Comparison of ENCODE assay signal across 12 cellular contexts in the genomic region with DNA sequence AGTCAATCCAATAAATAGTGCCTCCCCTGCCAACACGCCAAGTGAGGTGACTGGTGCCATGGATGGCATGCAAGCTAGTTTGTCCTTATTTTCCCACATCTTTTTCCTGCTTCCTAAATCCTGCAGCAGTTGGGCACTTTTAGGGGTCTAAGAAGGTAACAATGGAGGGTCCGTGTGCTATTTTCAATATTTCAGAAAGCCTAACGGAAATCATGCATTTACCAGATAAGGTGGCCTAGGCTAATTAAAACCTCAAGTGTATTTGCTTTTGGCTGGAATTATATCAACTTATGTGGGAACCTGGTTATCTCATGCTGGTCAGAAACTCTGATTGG. TPM values are rescaled to one million over a fixed set of nuclear protein-coding genes. Genes with fewer than 3 reads are reported as not detected.
A peak's percentile ranks its signal among the peaks of the same experiment; 100 is the strongest.
DNase-seq lines count a peak whose midpoint lies in the region; ATAC-seq and TF ChIP-seq lines count a peak whose summit lies in the region.
"Had no signal": no experiment of that assay in that cellular context is flagged by ENCODE, and none has a peak within 500 bp of the region (broad histone marks: within the 10 kb centered on the region; RNA-seq: fewer than 3 reads in every experiment).

No MANE protein-coding gene starts in this region.

- H3K9me3 ChIP-seq in left lung, result no peaks in the 10 kb centered on the region
- H3K9me3 ChIP-seq in stomach smooth muscle (ENCODE audit: control insufficient read depth in 2 of 2, low read length in 2 of 2), result no peaks in the 10 kb centered on the region

- DNase-seq in activated CD8-positive, alpha-beta memory T cell treated with anti-CD3 and anti-CD28 coated beads, Interleukin-2, amount 10 ng/mL, durations not matched to agents 7 days and 5 days, result no peak
- no peak for DNase-seq in activated CD8-positive, alpha-beta memory T cell treated with anti-CD3 and anti-CD28 coated beads for 24 hours
- no peak for DNase-seq in activated CD8-positive, alpha-beta T cell treated with anti-CD3 and anti-CD28 coated beads for 36 hours
- no peak for DNase-seq in left lung
- DNase-seq in NCI-H82 treated with DMSO at 0.1 percent for 48 hours (lab: John Stamatoyannopoulos, UW; ENCODE audit: unreplicated experiment), result no peak
- no peak for DNase-seq in stimulated activated naive CD4-positive, alpha-beta T cell treated with Interleukin-2 at 50 U/mL for 16 hours (lab: John Stamatoyannopoulos, UW)
- DNase-seq: dorsolateral prefrontal cortex, SHP77 treated with DMSO at 0.1 percent for 48 hours had no signal

- CTCF ChIA-PET in activated CD8-positive, alpha-beta memory T cell treated with anti-CD3 and anti-CD28 coated beads, Interleukin-2, amount 10 ng/mL, durations not matched to agents 7 days and 5 days (lab: Charles Lee), result interaction anchor here (0.6 to 14.5 kb wide), 6 partner anchors 13 to 35 kb away, joined by 3 to 283 read pairs (median 5); no protein-coding TSS in a partner anchor
- CTCF ChIA-PET in activated CD8-positive, alpha-beta T cell treated with anti-CD3 and anti-CD28 coated beads for 36 hours (lab: Charles Lee), result interaction anchor here (0.9 to 14.7 kb wide), 3 partner anchors 13 to 35 kb away, joined by 4 to 330 read pairs (median 164); no protein-coding TSS in a partner anchor

- no peaks in the 10 kb centered on the region for H3K27me3 ChIP-seq in left lung
- H3K27me3 ChIP-seq in stomach smooth muscle (ENCODE audit: control insufficient read depth in 1 of 2, insufficient read depth in 2 of 2, low read length in 2 of 2), result no peaks in the 10 kb centered on the region

- peak overlapping the region in 1 of 2 donors; percentile 43 for H3K9ac ChIP-seq in stomach smooth muscle (ENCODE audit: low read length in 2 of 2)
- H3K9ac ChIP-seq: parathyroid adenoma had no signal

- H3K4me3 ChIP-seq in left lung (peak overlapping the region in 1 of 2 donors; percentile 82), stomach smooth muscle (ENCODE audit: low read length in 2 of 2) (peak overlapping the region; percentile 60 to 66)

- H3K36me3 ChIP-seq in left lung (peaks cover 0 to 20% of the 10 kb centered on the region in 2 donors), stomach smooth muscle (ENCODE audit: control insufficient read depth in 2 of 2, insufficient read depth in 2 of 2, low read length in 2 of 2) (peaks cover 13 to 29% of the 10 kb centered on the region in 2 donors)

- H3K4me3 Mint-ChIP-seq in activated CD8-positive, alpha-beta memory T cell treated with anti-CD3 and anti-CD28 coated beads, Interleukin-2, amount 10 ng/mL, durations not matched to agents 7 days and 5 days, result no peak overlapping the region
- H3K4me3 Mint-ChIP-seq in activated CD8-positive, alpha-beta T cell treated with anti-CD3 and anti-CD28 coated beads for 36 hours, result peak overlapping the region; percentile 13

- intact Hi-C loops in activated CD8-positive, alpha-beta T cell treated with anti-CD3 and anti-CD28 coated beads for 36 hours (cut with micrococcal nuclease), result no loop called here
- intact Hi-C loops in left lung (cut with DNase I), result no loop called here

- H3K36me3 Mint-ChIP-seq in activated CD8-positive, alpha-beta memory T cell treated with anti-CD3 and anti-CD28 coated beads, Interleukin-2, amount 10 ng/mL, durations not matched to agents 7 days and 5 days, result peaks cover 14% of the 10 kb centered on the region
- peaks cover 3% of the 10 kb centered on the region for H3K36me3 Mint-ChIP-seq in activated CD8-positive, alpha-beta T cell treated with anti-CD3 and anti-CD28 coated beads for 36 hours (ENCODE audit: low read depth)

- peak overlapping the region; percentile 85 for H3K27ac Mint-ChIP-seq in activated CD8-positive, alpha-beta memory T cell treated with anti-CD3 and anti-CD28 coated beads, Interleukin-2, amount 10 ng/mL, durations not matched to agents 7 days and 5 days
- H3K27ac Mint-ChIP-seq in activated CD8-positive, alpha-beta T cell treated with anti-CD3 and anti-CD28 coated beads for 36 hours, result peak overlapping the region; percentile 83

- peaks cover 65% of the 10 kb centered on the region for H3K4me1 Mint-ChIP-seq in activated CD8-positive, alpha-beta memory T cell treated with anti-CD3 and anti-CD28 coated beads, Interleukin-2, amount 10 ng/mL, durations not matched to agents 7 days and 5 days
- H3K4me1 Mint-ChIP-seq in activated CD8-positive, alpha-beta T cell treated with anti-CD3 and anti-CD28 coated beads for 36 hours (ENCODE audit: low read depth), result peaks cover 65% of the 10 kb centered on the region

- peak overlapping the region; percentile 13 to 87 for H3K27ac ChIP-seq in left lung
- H3K27ac ChIP-seq in stomach smooth muscle (ENCODE audit: low read length), result peak overlapping the region; percentile 69

- H3K27me3 Mint-ChIP-seq in activated CD8-positive, alpha-beta memory T cell treated with anti-CD3 and anti-CD28 coated beads, Interleukin-2, amount 10 ng/mL, durations not matched to agents 7 days and 5 days, result no peaks in the 10 kb centered on the region
- no peaks in the 10 kb centered on the region for H3K27me3 Mint-ChIP-seq in activated CD8-positive, alpha-beta T cell treated with anti-CD3 and anti-CD28 coated beads for 36 hours

- peaks cover 12 to 83% of the 10 kb centered on the region in 2 donors for H3K4me1 ChIP-seq in left lung
- peaks cover 63% of the 10 kb centered on the region for H3K4me1 ChIP-seq in stomach smooth muscle (ENCODE audit: control insufficient read depth, insufficient read depth, low read length)

- no peak for ATAC-seq in activated CD8-positive, alpha-beta memory T cell treated with anti-CD3 and anti-CD28 coated beads, Interleukin-2, amount 10 ng/mL, durations not matched to agents 7 days and 5 days
- ATAC-seq in activated CD8-positive, alpha-beta T cell treated with anti-CD3 and anti-CD28 coated beads for 36 hours, result no peak
- ATAC-seq in left lung (no peak), HG03045 (IDR thresholded peaks at IDR 0.05; ENCODE audit: unreplicated experiment) (no peak)

- POLR2A ChIA-PET in activated CD8-positive, alpha-beta T cell treated with anti-CD3 and anti-CD28 coated beads for 36 hours (lab: Charles Lee), result no interaction called here

- TF ChIP-seq CTCF in activated CD8-positive, alpha-beta T cell treated with anti-CD3 and anti-CD28 coated beads for 36 hours (IDR thresholded peaks at IDR 0.05), result no peak
- no peak for TF ChIP-seq CTCF in left lung (IDR thresholded peaks at IDR 0.05)

- H3K9me3 Mint-ChIP-seq in activated CD8-positive, alpha-beta memory T cell treated with anti-CD3 and anti-CD28 coated beads, Interleukin-2, amount 10 ng/mL, durations not matched to agents 7 days and 5 days (ENCODE audit: low read depth), result no peaks in the 10 kb centered on the region
- H3K9me3 Mint-ChIP-seq in activated CD8-positive, alpha-beta T cell treated with anti-CD3 and anti-CD28 coated beads for 36 hours, result no peaks in the 10 kb centered on the region

RNA-seq across cellular contexts. Expression of gene ITGA5, which starts 4.9 kb away (rescaled TPM):
- total RNA-seq in activated CD8-positive, alpha-beta memory T cell treated with anti-CD3 and anti-CD28 coated beads, Interleukin-2, amount 10 ng/mL, durations not matched to agents 7 days and 5 days, result 10 to 100 TPM; 13.2 to 37.6 TPM
- 10 to 100 TPM; 35.2 to 36.6 TPM for total RNA-seq in activated CD8-positive, alpha-beta T cell treated with anti-CD3 and anti-CD28 coated beads for 36 hours
- 100 to 1,000 TPM in 1 of 2 donors, 10 to 100 TPM in 1; 76.4 to 142 TPM for total RNA-seq in left lung

RNA-seq across cellular contexts. Expression of gene ZNF385A, which starts 29.6 kb away (rescaled TPM):
- total RNA-seq in activated CD8-positive, alpha-beta memory T cell treated with anti-CD3 and anti-CD28 coated beads, Interleukin-2, amount 10 ng/mL, durations not matched to agents 7 days and 5 days, result under 1 TPM; 0.30 to 0.91 TPM
- 1 to 10 TPM; 1.1 to 2.5 TPM for total RNA-seq in activated CD8-positive, alpha-beta T cell treated with anti-CD3 and anti-CD28 coated beads for 36 hours
- total RNA-seq in left lung, result 10 to 100 TPM; 18.1 to 19.0 TPM

RNA-seq across cellular contexts. Expression of gene GPR84, which starts 49.9 kb away (rescaled TPM):
- under 1 TPM; 0.32 to 0.59 TPM for total RNA-seq in activated CD8-positive, alpha-beta memory T cell treated with anti-CD3 and anti-CD28 coated beads, Interleukin-2, amount 10 ng/mL, durations not matched to agents 7 days and 5 days
- total RNA-seq in activated CD8-positive, alpha-beta T cell treated with anti-CD3 and anti-CD28 coated beads for 36 hours, result not detected
- total RNA-seq in left lung, result 10 to 100 TPM in 1 of 2 donors, under 1 TPM in 1; 0.99 to 10.3 TPM
- total RNA-seq: HT1080 had no signal

RNA-seq across cellular contexts. Expression of gene GTSF1, which starts 59.2 kb away (rescaled TPM):
- total RNA-seq in activated CD8-positive, alpha-beta memory T cell treated with anti-CD3 and anti-CD28 coated beads, Interleukin-2, amount 10 ng/mL, durations not matched to agents 7 days and 5 days, result 10 to 100 TPM; 10.0 to 13.2 TPM
- total RNA-seq in activated CD8-positive, alpha-beta T cell treated with anti-CD3 and anti-CD28 coated beads for 36 hours, result 1 to 10 TPM; 6.9 to 9.4 TPM
- total RNA-seq in left lung, result 1 to 10 TPM in 1 of 2 donors, under 1 TPM in 1; 0.47 to 1.4 TPM

Comparison
In these comparisons a context has a peak if more than half of its experiments do, and no peak if none do; other contexts are left out.
1. RNA of gene ZNF385A, which starts 29.6 kb away (total RNA-seq): 18.1 to 19.0 TPM in left lung; 1.1 to 2.5 TPM in activated CD8-positive, alpha-beta T cell treated with anti-CD3 and anti-CD28 coated beads for 36 hours and 0.30 to 0.91 TPM in activated CD8-positive, alpha-beta memory T cell treated with anti-CD3 and anti-CD28 coated beads, Interleukin-2, amount 10 ng/mL, durations not matched to agents 7 days and 5 days; every median in the first group is over 4 times any median in the second.